ENCODE assay signal across 8 cellular contexts in the genomic region with DNA sequence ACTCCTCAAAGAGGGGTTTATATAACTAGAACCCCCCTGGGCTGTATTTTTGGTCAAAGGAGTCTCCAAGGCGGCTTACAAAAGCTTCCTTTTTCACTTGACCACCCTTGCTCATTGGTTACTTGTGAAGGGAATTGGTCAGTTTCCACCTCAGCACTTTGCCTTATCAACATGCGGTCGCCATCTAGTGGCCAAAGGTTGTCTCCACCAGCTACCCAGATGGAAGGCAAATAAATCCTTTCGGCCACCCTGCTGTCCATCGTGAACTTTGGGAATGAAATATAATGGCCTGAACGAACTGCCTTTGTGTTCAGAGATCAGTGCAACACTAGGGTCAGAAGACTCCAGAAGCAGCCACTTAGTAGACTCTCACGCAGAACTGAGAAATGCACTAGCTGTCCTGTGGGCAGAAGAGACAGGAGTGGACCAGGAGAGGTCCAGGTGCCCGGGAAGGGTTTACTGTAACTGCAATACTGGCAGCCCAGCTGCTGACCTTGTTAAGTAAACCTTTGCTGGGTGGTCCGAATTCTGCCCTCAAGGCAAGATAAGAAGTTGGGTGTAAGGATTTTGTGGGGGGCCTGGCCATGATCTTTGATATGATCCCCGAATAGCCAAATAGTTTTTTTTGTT.
DNase-seq lines count a peak whose midpoint lies in the region; ATAC-seq, FAIRE-seq and TF ChIP-seq lines count a peak whose summit lies in the region.

No MANE protein-coding gene starts in this region.

- H3K4me1 ChIP-seq in endodermal cell (ENCODE audit: control insufficient read depth, insufficient read depth, low read length) (no peaks in the 10 kb centered on the region), mesendoderm (ENCODE audit: control insufficient read depth, low read depth, low read length) (no peaks in the 10 kb centered on the region)

- no peak overlapping the region for H3K4ac ChIP-seq in mesendoderm (ENCODE audit: low read depth, low read length)

- H4K8ac ChIP-seq in mesendoderm (ENCODE audit: low read depth, low read length): no peak overlapping the region

- H2BK120ac ChIP-seq in mesendoderm (ENCODE audit: low read depth, low read length): no peak overlapping the region

- H3K36me3 Mint-ChIP-seq in endodermal cell (ENCODE audit: low read depth): no peaks in the 10 kb centered on the region

- H3K27me3 Mint-ChIP-seq in endodermal cell (ENCODE audit: insufficient read depth): no peaks in the 10 kb centered on the region

- no peak overlapping the region for H2BK15ac ChIP-seq in mesendoderm (replicated peaks; ENCODE audit: low read depth)

- H3K36me3 ChIP-seq in endodermal cell (ENCODE audit: control insufficient read depth, insufficient read depth, low read length) (no peaks in the 10 kb centered on the region), mesendoderm (ENCODE audit: control insufficient read depth, insufficient read depth, low read length) (no peaks in the 10 kb centered on the region)

- 47 to 49% methylated on average over 9 to 10 of the region's 10 CpGs for whole genome bisulfite sequencing in endodermal cell (ENCODE audit: insufficient coverage in 1 of 2, insufficient read length in 1 of 2), 2 experiments
- no CpG with 5 or more reads among the region's 10 CpGs for WGBS in mesendoderm (ENCODE audit: extremely low coverage, insufficient coverage, low lambda C conversion rate)

- H3K56ac ChIP-seq in mesendoderm (ENCODE audit: low read length): peak overlapping the region; percentile 25

- no peak overlapping the region for H3K4me2 ChIP-seq in mesendoderm (ENCODE audit: low read length)

- H3K27me3 ChIP-seq in endodermal cell (ENCODE audit: control insufficient read depth, insufficient read depth, low read length, poor library complexity, severe bottlenecking) (no peaks in the 10 kb centered on the region), mesendoderm (ENCODE audit: insufficient read depth, low read length, poor library complexity) (no peaks in the 10 kb centered on the region)

- peaks cover 18% of the 10 kb centered on the region for H3K4me1 Mint-ChIP-seq in endodermal cell

- no peak overlapping the region for H4K5ac ChIP-seq in mesendoderm (ENCODE audit: low read length)

- H3K23ac ChIP-seq in mesendoderm (ENCODE audit: low read length): no peak overlapping the region

- peak; percentile 94 for TF ChIP-seq CTCF in endodermal cell (conservative IDR thresholded peaks at IDR 0.05)

- no peaks in the 10 kb centered on the region for H3K79me2 ChIP-seq in mesendoderm (ENCODE audit: control insufficient read depth, insufficient read depth, low read length)

- H3K9ac ChIP-seq in endodermal cell (ENCODE audit: extremely low read depth, low read length, poor library complexity, severe bottlenecking): no peak overlapping the region
- H3K9ac ChIP-seq in mesendoderm (ENCODE audit: low read length): no peak overlapping the region

- ATAC-seq in GM21786 (IDR thresholded peaks at IDR 0.05; ENCODE audit: unreplicated experiment) (peak; percentile 70), GM18498 (IDR thresholded peaks at IDR 0.05; ENCODE audit: unreplicated experiment) (no peak)
- peak; percentile 38 for ATAC-seq in stimulated activated naive CD8-positive, alpha-beta T cell treated with anti-CD3 and anti-CD28 coated beads, Interleukin-15, Interleukin-2, amounts not matched to agents 100 U/mL and 50 U/mL, for 24 hours

- no peak overlapping the region for H3K27ac ChIP-seq in endodermal cell (ENCODE audit: low read depth, low read length)
- H3K27ac ChIP-seq in mesendoderm (ENCODE audit: low read depth, low read length): no peak overlapping the region

- H3K4me3 ChIP-seq in endodermal cell (ENCODE audit: low read length) (no peak overlapping the region), mesendoderm (ENCODE audit: low read length) (no peak overlapping the region)

- H2AK5ac ChIP-seq in mesendoderm (ENCODE audit: low read length): no peak overlapping the region

- H3K9me3 Mint-ChIP-seq in endodermal cell: no peaks in the 10 kb centered on the region

- no peaks in the 10 kb centered on the region for H3K9me3 ChIP-seq in endodermal cell (ENCODE audit: control insufficient read depth, low read length)

- no peak overlapping the region for H2BK5ac ChIP-seq in mesendoderm (ENCODE audit: low read length)

- FAIRE-seq in G401.6 (lab: Jason Lieb, UNC): peak; percentile 71

- H3K18ac ChIP-seq in mesendoderm (ENCODE audit: low read length): no peak overlapping the region

- no peak overlapping the region for H3K4me3 Mint-ChIP-seq in endodermal cell

- no peaks in the 10 kb centered on the region for H3K79me1 ChIP-seq in mesendoderm (ENCODE audit: low read length)

- DNase-seq in MV-4-11 (lab: John Stamatoyannopoulos, UW): peak; percentile 54
- peak; percentile 60 for DNase-seq in activated CD4-positive, alpha-beta T cell treated with anti-CD3 and anti-CD28 coated beads for 48 hours
- peak; percentile 94 for DNase-seq in endodermal cell
- DNase-seq in mesendoderm: peak; percentile 82
- DNase-seq in stimulated activated naive CD8-positive, alpha-beta T cell treated with anti-CD3 and anti-CD28 coated beads, Interleukin-15, Interleukin-2, amounts not matched to agents 100 U/mL and 50 U/mL, for 24 hours: peak; percentile 61

- peak overlapping the region; percentile 64 for H3K27ac Mint-ChIP-seq in endodermal cell
